In the genomic region with DNA sequence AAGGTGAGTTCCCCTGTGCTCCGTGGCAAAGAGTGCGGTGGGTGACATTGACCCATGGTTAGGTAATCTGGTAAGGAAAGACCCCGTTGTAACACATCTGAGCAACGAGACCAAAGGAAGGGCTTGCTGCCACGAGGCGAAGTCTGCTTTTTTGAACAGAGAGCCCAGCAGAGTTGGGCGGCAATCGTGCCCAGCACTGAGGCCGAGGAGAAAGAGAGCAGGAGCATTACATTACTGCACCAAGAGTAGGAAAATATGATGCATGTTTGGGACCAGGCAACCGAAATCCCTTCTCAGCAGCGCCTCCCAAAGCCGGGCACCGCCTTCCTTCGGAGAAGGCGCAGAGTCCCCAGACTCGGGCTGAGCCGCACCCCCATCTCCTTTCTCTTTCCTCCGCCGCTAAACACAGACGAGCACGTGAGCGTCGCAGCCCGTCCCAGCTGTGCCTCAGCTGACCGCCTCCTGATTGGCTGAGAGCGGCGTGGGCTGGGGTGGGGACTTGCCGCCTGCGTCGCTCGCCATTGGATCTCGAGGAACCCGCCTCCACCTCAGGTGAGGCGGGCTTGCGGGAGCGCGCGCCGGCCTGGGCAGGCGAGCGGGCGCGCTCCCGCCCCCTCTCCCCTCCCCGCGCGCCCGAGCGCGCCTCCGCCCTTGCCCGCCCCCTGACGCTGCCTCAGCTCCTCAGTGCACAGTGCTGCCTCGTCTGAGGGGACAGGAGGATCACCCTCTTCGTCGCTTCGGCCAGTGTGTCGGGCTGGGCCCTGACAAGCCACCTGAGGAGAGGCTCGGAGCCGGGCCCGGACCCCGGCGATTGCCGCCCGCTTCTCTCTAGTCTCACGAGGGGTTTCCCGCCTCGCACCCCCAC, we compare ENCODE assay signal across 8 cellular contexts. TPM values are rescaled to one million over a fixed set of nuclear protein-coding genes. Genes with fewer than 3 reads are reported as not detected.
DNase-seq lines count a peak whose midpoint lies in the region; ATAC-seq and TF ChIP-seq lines count a peak whose summit lies in the region.

Gene HIF1A, plus strand, starts transcription at position 684 of the 865 bp plus-strand sequence. CDS start 292 bp downstream, outside the sequence.

- POLR2A ChIA-PET in CD8-positive, alpha-beta memory T cell (lab: Charles Lee) = interaction anchor here (0.5 to 1.7 kb wide), 11 partner anchors 12 to 408 kb away, joined by 3 to 9 read pairs (median 4); partner anchors contain the start of gene SNAPC1

- peaks cover 0 to 8% (median 3%) of the 10 kb centered on the region in 5 donors for H3K9me3 Mint-ChIP-seq in CD8-positive, alpha-beta memory T cell

- H3K4me3 Mint-ChIP-seq in CD8-positive, alpha-beta memory T cell = peak within 1 kb of the TSS; percentile 92 to 99 (median 97)

- H3K4me3 ChIP-seq in CD8-positive, alpha-beta memory T cell (ENCODE audit: low read length) = peak within 1 kb of the TSS; percentile 82
- H3K4me3 ChIP-seq in lower lobe of right lung = peak within 1 kb of the TSS; percentile 95

- H3K27me3 ChIP-seq in CD8-positive, alpha-beta memory T cell (ENCODE audit: insufficient read depth, low read length, poor library complexity, severe bottlenecking) = no peaks in the 10 kb centered on the region
- H3K27me3 ChIP-seq in lower lobe of right lung (ENCODE audit: low read depth) = no peaks in the 10 kb centered on the region

- no peaks in the 10 kb centered on the region for H3K36me3 ChIP-seq in CD8-positive, alpha-beta memory T cell (ENCODE audit: insufficient read depth, low read length)
- no peaks in the 10 kb centered on the region for H3K36me3 ChIP-seq in lower lobe of right lung

- peak within 1 kb of the TSS; percentile 93 to 98 (median 96) for H3K27ac Mint-ChIP-seq in CD8-positive, alpha-beta memory T cell

- H3K4me1 ChIP-seq in CD8-positive, alpha-beta memory T cell (ENCODE audit: insufficient read depth, low read length) = peaks cover 44% of the 10 kb centered on the region
- peaks cover 40% of the 10 kb centered on the region for H3K4me1 ChIP-seq in lower lobe of right lung

- peak; percentile 93 to 98 (median 95) for DNase-seq in CD8-positive, alpha-beta memory T cell
- DNase-seq in HS-27A (ENCODE audit: low read depth) (peak; percentile 96), NK-92 (lab: John Stamatoyannopoulos, UW; ENCODE audit: unreplicated experiment) (peak; percentile 92), lower lobe of right lung (peak; percentile 99)
- DNase-seq in activated CD8-positive, alpha-beta memory T cell treated with anti-CD3 and anti-CD28 coated beads for 24 hours = peak; percentile 92
- DNase-seq in effector CD4-positive, alpha-beta T cell = peak; percentile 95
- peak; percentile 90 to 96 (median 93) for DNase-seq in stimulated activated CD4-positive, alpha-beta T cell treated with anti-CD3 and anti-CD28 coated beads, TNF-alpha, amount 100 ng/mL, for 24 hours (ENCODE audit: low read depth in 3 of 3)

- CTCF ChIA-PET in CD8-positive, alpha-beta memory T cell (lab: Charles Lee) = interaction anchor here (0.8 to 1.4 kb wide), 3 partner anchors 24 to 412 kb away, joined by 3 to 5 read pairs (median 3); no protein-coding TSS in a partner anchor

- peak; percentile 18 for TF ChIP-seq CTCF in lower lobe of right lung (IDR thresholded peaks at IDR 0.05)

- peaks cover 46 to 61% (median 49%) of the 10 kb centered on the region in 3 donors for H3K4me1 Mint-ChIP-seq in CD8-positive, alpha-beta memory T cell

- H3K36me3 Mint-ChIP-seq in CD8-positive, alpha-beta memory T cell = peaks cover 0 to 16% (median 0%) of the 10 kb centered on the region in 3 donors

- H3K9me3 ChIP-seq in CD8-positive, alpha-beta memory T cell (ENCODE audit: low read length) = no peaks in the 10 kb centered on the region
- H3K9me3 ChIP-seq in lower lobe of right lung = no peaks in the 10 kb centered on the region

- H3K27me3 Mint-ChIP-seq in CD8-positive, alpha-beta memory T cell = no peaks in the 10 kb centered on the region

- intact Hi-C loops in lower lobe of right lung (cut with DNase I) = loop anchor here (10.0 kb wide), 1 partner anchor 210 kb away; no protein-coding TSS in a partner anchor

- peak within 1 kb of the TSS; percentile 82 for H3K27ac ChIP-seq in CD8-positive, alpha-beta memory T cell (ENCODE audit: low read depth, low read length)
- H3K27ac ChIP-seq in lower lobe of right lung = peak within 1 kb of the TSS; percentile 98

- ATAC-seq in GM19467 (IDR thresholded peaks at IDR 0.05; ENCODE audit: unreplicated experiment) = peak; percentile 94
- peak; percentile 98 to 99 for ATAC-seq in lower lobe of right lung

RNA-seq across cellular contexts. Expression of gene HIF1A, which starts in this region (rescaled TPM):
- total RNA-seq in CD8-positive, alpha-beta memory T cell = 100 to 1,000 TPM; 130 to 139 TPM
- polyA plus RNA-seq in CD8-positive, alpha-beta memory T cell = 49.6 TPM
- total RNA-seq in lower lobe of right lung = 68.6 TPM

Comparison
In these comparisons a context has a peak if more than half of its experiments do, and no peak if none do; other contexts are left out.
1. Peak in every context shown above with its lines: DNase-seq, ATAC-seq, H3K4me3 ChIP-seq and H3K27ac ChIP-seq.